ENCODE assay signal across 18 cellular contexts in genomic region chr7:130936202-130936931, GRCh38.
DNase-seq lines count a peak whose midpoint lies in the region; ATAC-seq and TF ChIP-seq lines count a peak whose summit lies in the region.
"Had no signal": no experiment of that assay in that cellular context is flagged by ENCODE, and none has a peak within 500 bp of the region (broad histone marks: within the 10 kb centered on the region; RNA-seq: fewer than 3 reads in every experiment).

No MANE protein-coding gene starts in this region.

- CTCF ChIA-PET in A673 (lab: Charles Lee): no interaction called here
- CTCF ChIA-PET in CD4-positive, alpha-beta memory T cell (lab: Charles Lee; ENCODE audit: partially characterized antibody): interaction anchor here (1.2 to 6.2 kb wide), 4 partner anchors 23 to 71 kb away, joined by 4 to 29 read pairs (median 8); no protein-coding TSS in a partner anchor

- DNase-seq in A673 (ENCODE audit: low spot score): no peak
- DNase-seq in CD4-positive, alpha-beta memory T cell: no peak
- no peak for DNase-seq in activated T-helper 1 cell treated with anti-CD3 and anti-CD28 coated beads, Interleukin-12 subunit alpha, Interleukin-12 subunit beta, Interleukin-2, Interleukin-4 antibody, amounts not matched to agents 30 ng/mL and 10 ng/mL and 1 ng/mL, durations not matched to agents 14 hours and 24 hours and 36 hours (ENCODE audit: low spot score)
- DNase-seq in memory B cell (ENCODE audit: low spot score in 2 of 2): no peak
- no peak for DNase-seq in glomerular visceral epithelial cell (ENCODE audit: extremely low spot score)
- DNase-seq: activated CD4-positive, alpha-beta T cell treated with anti-CD3 and anti-CD28 coated beads, Interleukin-2, amount 50 U/mL, for 1 hour; cerebellar nuclear complex; kidney; MG63; NCI-H2081; NCI-H526 treated with DMSO at 0.1 percent for 48 hours; posterior cingulate gyrus; stimulated activated CD4-positive, alpha-beta T cell treated with anti-CD3 and anti-CD28 coated beads, Interleukin-12 subunit alpha, Interleukin-12 subunit beta, amount 100 ng/mL, for 4 hours; tibial artery had no signal

- POLR2A ChIA-PET in A673 (lab: Charles Lee; ENCODE audit: low non-redundant PET): no interaction called here
- POLR2A ChIA-PET in CD4-positive, alpha-beta memory T cell (lab: Charles Lee; ENCODE audit: partially characterized antibody): interaction anchor here (1.2 to 7.8 kb wide), 4 partner anchors 11 to 36 kb away, joined by 3 to 116 read pairs (median 42); no protein-coding TSS in a partner anchor

- peak overlapping the region in 6 of 7 donors; percentile 80 to 94 (median 88) for H3K27ac Mint-ChIP-seq in CD4-positive, alpha-beta memory T cell
- peak overlapping the region; percentile 87 for H3K27ac Mint-ChIP-seq in activated T-helper 1 cell treated with anti-CD3 and anti-CD28 coated beads, Interleukin-12 subunit alpha, Interleukin-12 subunit beta, Interleukin-2, Interleukin-4 antibody, amounts not matched to agents 30 ng/mL and 10 ng/mL and 1 ng/mL, durations not matched to agents 14 hours and 24 hours and 36 hours
- H3K27ac Mint-ChIP-seq in memory B cell: peak overlapping the region; percentile 49

- peaks cover 71 to 96% (median 83%) of the 10 kb centered on the region in 4 donors for H3K4me1 Mint-ChIP-seq in CD4-positive, alpha-beta memory T cell
- peaks cover 69% of the 10 kb centered on the region for H3K4me1 Mint-ChIP-seq in activated T-helper 1 cell treated with anti-CD3 and anti-CD28 coated beads, Interleukin-12 subunit alpha, Interleukin-12 subunit beta, Interleukin-2, Interleukin-4 antibody, amounts not matched to agents 30 ng/mL and 10 ng/mL and 1 ng/mL, durations not matched to agents 14 hours and 24 hours and 36 hours (ENCODE audit: low read depth)
- peaks cover 53% of the 10 kb centered on the region for H3K4me1 Mint-ChIP-seq in memory B cell

- peaks cover 54 to 74% of the 10 kb centered on the region in 2 donors for H3K36me3 Mint-ChIP-seq in CD4-positive, alpha-beta memory T cell
- peaks cover 56% of the 10 kb centered on the region for H3K36me3 Mint-ChIP-seq in activated T-helper 1 cell treated with anti-CD3 and anti-CD28 coated beads, Interleukin-12 subunit alpha, Interleukin-12 subunit beta, Interleukin-2, Interleukin-4 antibody, amounts not matched to agents 30 ng/mL and 10 ng/mL and 1 ng/mL, durations not matched to agents 14 hours and 24 hours and 36 hours (ENCODE audit: low read depth)
- peaks cover 24% of the 10 kb centered on the region for H3K36me3 Mint-ChIP-seq in memory B cell

- intact Hi-C loops in A673 (cut with micrococcal nuclease; ENCODE audit: unreplicated experiment): no loop called here
- intact Hi-C loops in CD4-positive, alpha-beta memory T cell (cut with micrococcal nuclease): no loop called here
- intact Hi-C loops in activated T-helper 1 cell treated with anti-CD3 and anti-CD28 coated beads, Interleukin-12 subunit alpha, Interleukin-12 subunit beta, Interleukin-2, Interleukin-4 antibody, amounts not matched to agents 30 ng/mL and 10 ng/mL and 1 ng/mL, durations not matched to agents 14 hours and 24 hours and 36 hours (cut with micrococcal nuclease): no loop called here

- no peaks in the 10 kb centered on the region for H3K9me3 ChIP-seq in A673 (ENCODE audit: low read depth, low read length, poor library complexity, severe bottlenecking)
- no peaks in the 10 kb centered on the region for H3K9me3 ChIP-seq in CD4-positive, alpha-beta memory T cell (ENCODE audit: control insufficient read depth in 1 of 2, low read length in 2 of 2)
- H3K9me3 ChIP-seq: MG63, tibial artery had no signal

- no peak overlapping the region for H3K4me3 ChIP-seq in A673 (ENCODE audit: low read depth, low read length, poor library complexity, severe bottlenecking)
- no peak overlapping the region for H3K4me3 ChIP-seq in CD4-positive, alpha-beta memory T cell (ENCODE audit: low read length in 2 of 2)
- H3K4me3 ChIP-seq: MG63, tibial artery had no signal

- ATAC-seq in memory B cell (ENCODE audit: low read depth) (no peak), HG03457 (IDR thresholded peaks at IDR 0.05; ENCODE audit: unreplicated experiment) (no peak), HG02884 (IDR thresholded peaks at IDR 0.05; ENCODE audit: unreplicated experiment) (no peak), HG03521 (IDR thresholded peaks at IDR 0.05; ENCODE audit: unreplicated experiment) (no peak)

- peaks cover 0 to 2% of the 10 kb centered on the region in 2 donors for H3K27me3 Mint-ChIP-seq in CD4-positive, alpha-beta memory T cell
- H3K27me3 Mint-ChIP-seq in activated T-helper 1 cell treated with anti-CD3 and anti-CD28 coated beads, Interleukin-12 subunit alpha, Interleukin-12 subunit beta, Interleukin-2, Interleukin-4 antibody, amounts not matched to agents 30 ng/mL and 10 ng/mL and 1 ng/mL, durations not matched to agents 14 hours and 24 hours and 36 hours (ENCODE audit: insufficient read depth): no peaks in the 10 kb centered on the region
- no peaks in the 10 kb centered on the region for H3K27me3 Mint-ChIP-seq in memory B cell

- no peaks in the 10 kb centered on the region for H3K9me3 Mint-ChIP-seq in CD4-positive, alpha-beta memory T cell
- H3K9me3 Mint-ChIP-seq in activated T-helper 1 cell treated with anti-CD3 and anti-CD28 coated beads, Interleukin-12 subunit alpha, Interleukin-12 subunit beta, Interleukin-2, Interleukin-4 antibody, amounts not matched to agents 30 ng/mL and 10 ng/mL and 1 ng/mL, durations not matched to agents 14 hours and 24 hours and 36 hours: no peaks in the 10 kb centered on the region
- no peaks in the 10 kb centered on the region for H3K9me3 Mint-ChIP-seq in memory B cell
- H3K9me3 Mint-ChIP-seq: CD14-positive monocyte had no signal

- H3K4me1 ChIP-seq in A673 (ENCODE audit: insufficient read depth, low read length, poor library complexity, severe bottlenecking): peaks cover 54% of the 10 kb centered on the region
- peaks cover 99% of the 10 kb centered on the region for H3K4me1 ChIP-seq in CD4-positive, alpha-beta memory T cell (ENCODE audit: insufficient read depth, low read length)

- no peak for TF ChIP-seq CTCF in A673 (conservative IDR thresholded peaks at IDR 0.05; ENCODE audit: low read depth, low read length)

- H3K27ac ChIP-seq in A673 (ENCODE audit: low read depth, low read length, poor library complexity, severe bottlenecking): peak overlapping the region; percentile 32
- peak overlapping the region; percentile 77 for H3K27ac ChIP-seq in CD4-positive, alpha-beta memory T cell (ENCODE audit: low read depth, low read length)
- H3K27ac ChIP-seq: tibial artery had no signal

- BruUV-seq in A673 (replicated peaks; lab: Mats Ljungman, UMichigan): no TSS peak

- H3K36me3 ChIP-seq in A673 (ENCODE audit: insufficient read depth, low read length, poor library complexity, severe bottlenecking): peaks cover 40% of the 10 kb centered on the region
- H3K36me3 ChIP-seq in CD4-positive, alpha-beta memory T cell (ENCODE audit: insufficient read depth, low read length): peaks cover 11% of the 10 kb centered on the region

- peak overlapping the region in 6 of 8 donors; percentile 5 to 71 (median 41) for H3K4me3 Mint-ChIP-seq in CD4-positive, alpha-beta memory T cell
- no peak overlapping the region for H3K4me3 Mint-ChIP-seq in activated T-helper 1 cell treated with anti-CD3 and anti-CD28 coated beads, Interleukin-12 subunit alpha, Interleukin-12 subunit beta, Interleukin-2, Interleukin-4 antibody, amounts not matched to agents 30 ng/mL and 10 ng/mL and 1 ng/mL, durations not matched to agents 14 hours and 24 hours and 36 hours
- no peak overlapping the region for H3K4me3 Mint-ChIP-seq in memory B cell

- H3K27me3 ChIP-seq in A673 (replicated peaks; ENCODE audit: insufficient read depth, low read depth, low read length, poor library complexity): no peaks in the 10 kb centered on the region
- H3K27me3 ChIP-seq in CD4-positive, alpha-beta memory T cell (ENCODE audit: insufficient read depth, low read length): no peaks in the 10 kb centered on the region
- H3K27me3 ChIP-seq: MG63, tibial artery had no signal

Comparison
In these comparisons a context has a peak if more than half of its experiments do, and no peak if none do; other contexts are left out.
1. H3K4me3 Mint-ChIP-seq: peak in CD4-positive, alpha-beta memory T cell (6 of 8); none in activated T-helper 1 cell treated with anti-CD3 and anti-CD28 coated beads, Interleukin-12 subunit alpha, Interleukin-12 subunit beta, Interleukin-2, Interleukin-4 antibody, amounts not matched to agents 30 ng/mL and 10 ng/mL and 1 ng/mL, durations not matched to agents 14 hours and 24 hours and 36 hours (single experiment) and memory B cell (single experiment).
2. Peak in every context shown above with its lines, with median percentiles within 50 percentile points of each other: H3K27ac Mint-ChIP-seq.